Comparison of ENCODE assay signal across 10 cellular contexts in the genomic region with DNA sequence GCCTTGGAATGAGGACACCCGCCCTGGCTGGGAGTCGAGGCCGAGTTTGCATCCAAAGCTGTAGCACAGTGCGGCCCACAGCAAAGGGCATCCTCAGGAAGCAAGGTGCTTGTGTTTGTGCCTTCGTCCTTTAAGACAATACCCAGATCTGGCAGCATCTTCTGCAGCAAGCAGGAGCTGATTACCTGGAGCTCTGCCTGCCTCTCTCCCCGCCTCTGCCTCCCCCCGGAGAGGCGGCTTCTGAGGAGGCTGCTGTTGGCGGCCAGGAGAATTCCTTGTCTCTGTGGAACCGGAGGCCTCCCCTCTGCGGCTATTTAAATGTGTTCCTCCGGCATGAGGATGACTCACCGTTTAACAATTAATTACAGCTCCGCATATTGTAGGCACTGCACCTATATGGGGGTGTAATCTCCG.
DNase-seq lines count a peak whose midpoint lies in the region; ATAC-seq and TF ChIP-seq lines count a peak whose summit lies in the region.
"Had no signal": no experiment of that assay in that cellular context is flagged by ENCODE, and none has a peak within 500 bp of the region (broad histone marks: within the 10 kb centered on the region; RNA-seq: fewer than 3 reads in every experiment).

No MANE protein-coding gene starts in this region.

- TF ChIP-seq CTCF in AG04449 (IDR thresholded peaks at IDR 0.05; ENCODE audit: insufficient read depth, low read length, missing control alignments) = no peak
- no peak for TF ChIP-seq CTCF in dorsolateral prefrontal cortex (IDR thresholded peaks at IDR 0.05 in 54 of 56, conservative IDR thresholded peaks at IDR 0.05 in 2 of 56; ENCODE audit: low read depth in 1 of 56, partially characterized antibody in 56 of 56)
- no peak for TF ChIP-seq CTCF in kidney epithelial cell (IDR thresholded peaks at IDR 0.05; ENCODE audit: insufficient read depth, low read length, poor library complexity, severe bottlenecking)

- no peaks in the 10 kb centered on the region for H3K9me3 ChIP-seq in HAP-1
- H3K9me3 ChIP-seq: BE2C had no signal

- CTCF ChIA-PET in AG04449 (lab: Yijun Ruan, JAX) = interaction anchor here (1.2 to 2.1 kb wide), 4 partner anchors 10 to 140 kb away, joined by 4 to 6 read pairs (median 6); no protein-coding TSS in a partner anchor

- no peak for ATAC-seq in GM19023 (IDR thresholded peaks at IDR 0.05; ENCODE audit: unreplicated experiment)
- ATAC-seq in GM21576 (IDR thresholded peaks at IDR 0.05; ENCODE audit: unreplicated experiment) = no peak
- no peak for ATAC-seq in GM18861 (IDR thresholded peaks at IDR 0.05; ENCODE audit: unreplicated experiment)

- POLR2A ChIA-PET in AG04449 (lab: Yijun Ruan, JAX) = interaction anchor here (0.9 kb wide), 1 partner anchor 12 kb away, joined by 3 read pairs; no protein-coding TSS in a partner anchor

- no peaks in the 10 kb centered on the region for H3K4me1 ChIP-seq in HAP-1
- H3K4me1 ChIP-seq: BE2C had no signal

- peak; percentile 24 for DNase-seq in AG04449 (ENCODE audit: low read depth, low spot score)
- peak; percentile 12 for DNase-seq in LHCN-M2 (ENCODE audit: low read depth)
- peak in 8 of 10 donors; percentile 42 to 78 (median 60) for DNase-seq in dorsolateral prefrontal cortex
- peak; percentile 57 for DNase-seq in kidney epithelial cell (ENCODE audit: low read depth)
- no peak for DNase-seq in HAP-1 (ENCODE audit: low spot score in 2 of 2)
- DNase-seq: activated CD4-positive, alpha-beta T cell treated with anti-CD3 and anti-CD28 coated beads for 48 hours; BE2C had no signal

- H3K36me3 ChIP-seq in kidney epithelial cell (ENCODE audit: control insufficient read depth, insufficient read depth, low read length) = no peaks in the 10 kb centered on the region
- no peaks in the 10 kb centered on the region for H3K36me3 ChIP-seq in HAP-1 (replicated peaks)
- H3K36me3 ChIP-seq: BE2C had no signal

- intact Hi-C loops in dorsolateral prefrontal cortex (cut with DNase I) = no loop called here

- no peak overlapping the region for H3K4me3 ChIP-seq in AG04449 (ENCODE audit: low read depth, low read length)
- H3K4me3 ChIP-seq in dorsolateral prefrontal cortex = peak overlapping the region in 4 of 59 donors; percentile 4 to 16 (median 8)
- H3K4me3 ChIP-seq in kidney epithelial cell (ENCODE audit: low read depth, low read length) = no peak overlapping the region
- H3K4me3 ChIP-seq in HAP-1 = no peak overlapping the region

- H3K27me3 ChIP-seq in dorsolateral prefrontal cortex (no peaks in the 10 kb centered on the region), kidney epithelial cell (ENCODE audit: control insufficient read depth, insufficient read depth, low read length) (no peaks in the 10 kb centered on the region), HAP-1 (ENCODE audit: low read depth) (no peaks in the 10 kb centered on the region)

- in situ Hi-C loops in HAP-1 (cut with MboI; ENCODE audit: low sequenced_read_pairs) = no loop called here

- peak overlapping the region in 39 of 59 donors; percentile 7 to 80 (median 46) for H3K27ac ChIP-seq in dorsolateral prefrontal cortex

Comparison
In these comparisons a context has a peak if more than half of its experiments do, and no peak if none do; other contexts are left out.
1. DNase-seq: peak in AG04449 (single experiment), LHCN-M2 (single experiment), dorsolateral prefrontal cortex (8 of 10) and kidney epithelial cell (single experiment); none in HAP-1 (0 of 2).